1 cellular context compared by ENCODE assay signal in the genomic region with DNA sequence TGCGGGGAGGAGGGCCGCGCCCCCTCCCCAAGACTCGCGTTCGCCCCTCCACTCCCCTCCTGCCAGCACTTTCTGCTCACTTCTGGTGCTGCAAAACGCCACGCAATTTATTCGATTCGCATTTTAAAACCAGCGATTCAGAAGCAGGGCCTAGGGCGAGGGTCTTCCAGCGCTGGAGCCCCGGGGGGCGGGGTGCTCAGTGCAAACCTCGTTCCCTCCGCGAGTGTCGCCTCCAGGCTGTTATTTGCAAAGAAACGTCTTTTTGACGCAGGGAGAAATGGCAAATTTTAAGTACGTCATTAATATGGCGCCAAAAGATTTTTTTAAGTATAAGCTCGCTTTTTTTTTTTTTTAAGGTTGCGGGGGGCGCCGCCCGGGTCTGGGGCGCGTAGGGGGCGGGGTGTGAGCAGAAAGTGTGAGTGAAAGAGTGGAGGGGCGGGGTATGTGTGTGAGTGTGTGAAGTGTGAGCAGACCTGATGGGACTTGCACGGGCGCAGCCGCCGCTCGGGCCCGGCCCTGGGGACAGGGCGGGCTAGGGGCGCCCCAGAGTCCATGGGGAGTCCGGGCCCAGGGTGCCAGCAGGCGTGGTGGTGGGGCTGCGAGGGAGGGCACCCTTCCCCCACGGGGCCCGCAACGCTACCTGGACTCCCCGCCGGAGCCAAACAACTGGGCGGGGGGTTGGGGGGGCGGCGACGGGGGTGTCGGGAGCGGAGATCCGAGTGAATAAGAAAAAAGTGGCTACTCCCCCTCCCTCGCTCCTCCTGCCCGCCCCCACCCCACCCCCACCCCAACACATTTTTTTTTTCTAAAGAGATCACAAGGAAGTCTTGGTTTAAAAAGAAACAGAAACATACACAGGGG.
A peak's percentile ranks its signal among the peaks of the same experiment; 100 is the strongest.
TF ChIP-seq lines count a peak whose summit lies in the region.

A gene (plus strand): TSS at position 845 of the 861 bp plus-strand sequence. CDS start 10,188 bp downstream, outside the sequence.

TF ChIP-seq in HEK293, 187 proteins besides CTCF, POLR2A, EP300 and RAD21 (continued from another document and continues in another):
- TF ChIP-seq, protein P1, sequence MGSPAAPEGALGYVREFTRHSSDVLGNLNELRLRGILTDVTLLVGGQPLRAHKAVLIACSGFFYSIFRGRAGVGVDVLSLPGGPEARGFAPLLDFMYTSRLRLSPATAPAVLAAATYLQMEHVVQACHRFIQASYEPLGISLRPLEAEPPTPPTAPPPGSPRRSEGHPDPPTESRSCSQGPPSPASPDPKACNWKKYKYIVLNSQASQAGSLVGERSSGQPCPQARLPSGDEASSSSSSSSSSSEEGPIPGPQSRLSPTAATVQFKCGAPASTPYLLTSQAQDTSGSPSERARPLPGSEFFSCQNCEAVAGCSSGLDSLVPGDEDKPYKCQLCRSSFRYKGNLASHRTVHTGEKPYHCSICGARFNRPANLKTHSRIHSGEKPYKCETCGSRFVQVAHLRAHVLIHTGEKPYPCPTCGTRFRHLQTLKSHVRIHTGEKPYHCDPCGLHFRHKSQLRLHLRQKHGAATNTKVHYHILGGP (tag by site-specific recombination; IDR thresholded peaks at IDR 0.05): no peak
- peak; percentile 99 for TF ChIP-seq ZNF423 (tag by site-specific recombination; IDR thresholded peaks at IDR 0.05)
- TF ChIP-seq, protein P2, sequence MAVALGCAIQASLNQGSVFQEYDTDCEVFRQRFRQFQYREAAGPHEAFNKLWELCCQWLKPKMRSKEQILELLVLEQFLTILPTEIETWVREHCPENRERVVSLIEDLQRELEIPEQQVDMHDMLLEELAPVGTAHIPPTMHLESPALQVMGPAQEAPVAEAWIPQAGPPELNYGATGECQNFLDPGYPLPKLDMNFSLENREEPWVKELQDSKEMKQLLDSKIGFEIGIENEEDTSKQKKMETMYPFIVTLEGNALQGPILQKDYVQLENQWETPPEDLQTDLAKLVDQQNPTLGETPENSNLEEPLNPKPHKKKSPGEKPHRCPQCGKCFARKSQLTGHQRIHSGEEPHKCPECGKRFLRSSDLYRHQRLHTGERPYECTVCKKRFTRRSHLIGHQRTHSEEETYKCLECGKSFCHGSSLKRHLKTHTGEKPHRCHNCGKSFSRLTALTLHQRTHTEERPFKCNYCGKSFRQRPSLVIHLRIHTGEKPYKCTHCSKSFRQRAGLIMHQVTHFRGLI (tag by site-specific recombination; IDR thresholded peaks at IDR 0.05): no peak; the same call in 1 of the 2 replicates
- peak; percentile 67 for TF ChIP-seq YY1 (tag by site-specific recombination; IDR thresholded peaks at IDR 0.05)
- TF ChIP-seq, protein P3, sequence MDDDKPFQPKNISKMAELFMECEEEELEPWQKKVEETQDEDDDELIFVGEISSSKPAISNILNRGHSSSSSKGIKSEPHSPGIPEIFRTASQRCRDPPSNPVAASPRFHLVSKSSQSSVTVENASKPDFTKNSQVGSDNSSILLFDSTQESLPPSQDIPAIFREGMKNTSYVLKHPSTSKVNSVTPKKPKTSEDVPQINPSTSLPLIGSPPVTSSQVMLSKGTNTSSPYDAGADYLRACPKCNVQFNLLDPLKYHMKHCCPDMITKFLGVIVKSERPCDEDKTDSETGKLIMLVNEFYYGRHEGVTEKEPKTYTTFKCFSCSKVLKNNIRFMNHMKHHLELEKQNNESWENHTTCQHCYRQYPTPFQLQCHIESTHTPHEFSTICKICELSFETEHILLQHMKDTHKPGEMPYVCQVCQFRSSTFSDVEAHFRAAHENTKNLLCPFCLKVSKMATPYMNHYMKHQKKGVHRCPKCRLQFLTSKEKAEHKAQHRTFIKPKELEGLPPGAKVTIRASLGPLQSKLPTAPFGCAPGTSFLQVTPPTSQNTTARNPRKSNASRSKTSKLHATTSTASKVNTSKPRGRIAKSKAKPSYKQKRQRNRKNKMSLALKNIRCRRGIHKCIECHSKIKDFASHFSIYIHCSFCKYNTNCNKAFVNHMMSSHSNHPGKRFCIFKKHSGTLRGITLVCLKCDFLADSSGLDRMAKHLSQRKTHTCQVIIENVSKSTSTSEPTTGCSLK (tag by site-specific recombination; IDR thresholded peaks at IDR 0.05): no peak
- 0 out of 2 replicates have a peak, but pooled peaks have one; percentile 17 for TF ChIP-seq ZSCAN23 (tag by site-specific recombination; IDR thresholded peaks at IDR 0.05)
- no peak for TF ChIP-seq ZNF776 (tag by site-specific recombination; IDR thresholded peaks at IDR 0.05; ENCODE audit: borderline replicate concordance)
- no peak for TF ChIP-seq ZNF146 (tag by site-specific recombination; IDR thresholded peaks at IDR 0.05)
- TF ChIP-seq HOXC10 (CRISPR knock-in tag; IDR thresholded peaks at IDR 0.05): no peak
- no peak; the same call in 1 of the 2 replicates for TF ChIP-seq ZNF394 (tag by site-specific recombination; IDR thresholded peaks at IDR 0.05; ENCODE audit: borderline replicate concordance)
- TF ChIP-seq ZBTB21 (tag by site-specific recombination; IDR thresholded peaks at IDR 0.05): peak; percentile 90
- peak; percentile 7 for TF ChIP-seq ZNF341 (tag by site-specific recombination; IDR thresholded peaks at IDR 0.05; ENCODE audit: low read depth)
- no peak for TF ChIP-seq ZNF548 (tag by site-specific recombination; IDR thresholded peaks at IDR 0.05)
- peak; percentile 40; the same call in 1 of the 2 replicates for TF ChIP-seq ZFP69B (tag by site-specific recombination; IDR thresholded peaks at IDR 0.05)
- no peak for TF ChIP-seq ZNF561 (tag by site-specific recombination; IDR thresholded peaks at IDR 0.05; ENCODE audit: borderline replicate concordance)
- TF ChIP-seq, protein P4, sequence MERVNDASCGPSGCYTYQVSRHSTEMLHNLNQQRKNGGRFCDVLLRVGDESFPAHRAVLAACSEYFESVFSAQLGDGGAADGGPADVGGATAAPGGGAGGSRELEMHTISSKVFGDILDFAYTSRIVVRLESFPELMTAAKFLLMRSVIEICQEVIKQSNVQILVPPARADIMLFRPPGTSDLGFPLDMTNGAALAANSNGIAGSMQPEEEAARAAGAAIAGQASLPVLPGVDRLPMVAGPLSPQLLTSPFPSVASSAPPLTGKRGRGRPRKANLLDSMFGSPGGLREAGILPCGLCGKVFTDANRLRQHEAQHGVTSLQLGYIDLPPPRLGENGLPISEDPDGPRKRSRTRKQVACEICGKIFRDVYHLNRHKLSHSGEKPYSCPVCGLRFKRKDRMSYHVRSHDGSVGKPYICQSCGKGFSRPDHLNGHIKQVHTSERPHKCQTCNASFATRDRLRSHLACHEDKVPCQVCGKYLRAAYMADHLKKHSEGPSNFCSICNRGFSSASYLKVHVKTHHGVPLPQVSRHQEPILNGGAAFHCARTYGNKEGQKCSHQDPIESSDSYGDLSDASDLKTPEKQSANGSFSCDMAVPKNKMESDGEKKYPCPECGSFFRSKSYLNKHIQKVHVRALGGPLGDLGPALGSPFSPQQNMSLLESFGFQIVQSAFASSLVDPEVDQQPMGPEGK (tag by site-specific recombination; IDR thresholded peaks at IDR 0.05): peak; percentile 98
- TF ChIP-seq, protein P5, sequence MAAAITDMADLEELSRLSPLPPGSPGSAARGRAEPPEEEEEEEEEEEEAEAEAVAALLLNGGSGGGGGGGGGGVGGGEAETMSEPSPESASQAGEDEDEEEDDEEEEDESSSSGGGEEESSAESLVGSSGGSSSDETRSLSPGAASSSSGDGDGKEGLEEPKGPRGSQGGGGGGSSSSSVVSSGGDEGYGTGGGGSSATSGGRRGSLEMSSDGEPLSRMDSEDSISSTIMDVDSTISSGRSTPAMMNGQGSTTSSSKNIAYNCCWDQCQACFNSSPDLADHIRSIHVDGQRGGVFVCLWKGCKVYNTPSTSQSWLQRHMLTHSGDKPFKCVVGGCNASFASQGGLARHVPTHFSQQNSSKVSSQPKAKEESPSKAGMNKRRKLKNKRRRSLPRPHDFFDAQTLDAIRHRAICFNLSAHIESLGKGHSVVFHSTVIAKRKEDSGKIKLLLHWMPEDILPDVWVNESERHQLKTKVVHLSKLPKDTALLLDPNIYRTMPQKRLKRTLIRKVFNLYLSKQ (tag by site-specific recombination; IDR thresholded peaks at IDR 0.05; ENCODE audit: borderline replicate concordance): no peak
- no peak for TF ChIP-seq ZNF140 (tag by site-specific recombination; IDR thresholded peaks at IDR 0.05)
- peak; percentile 97 for TF ChIP-seq GLIS2 (tag by site-specific recombination; IDR thresholded peaks at IDR 0.05)
- peak; percentile 8; the same call in 1 of the 2 replicates for TF ChIP-seq ZNF660 (tag by site-specific recombination; IDR thresholded peaks at IDR 0.05)
- TF ChIP-seq ZNF350 (tag by site-specific recombination; IDR thresholded peaks at IDR 0.05): no peak
- peak; percentile 91 for TF ChIP-seq ZNF629 (tag by site-specific recombination; IDR thresholded peaks at IDR 0.05)
- TF ChIP-seq RBAK (tag by site-specific recombination; IDR thresholded peaks at IDR 0.05): no peak
- TF ChIP-seq, protein P6, sequence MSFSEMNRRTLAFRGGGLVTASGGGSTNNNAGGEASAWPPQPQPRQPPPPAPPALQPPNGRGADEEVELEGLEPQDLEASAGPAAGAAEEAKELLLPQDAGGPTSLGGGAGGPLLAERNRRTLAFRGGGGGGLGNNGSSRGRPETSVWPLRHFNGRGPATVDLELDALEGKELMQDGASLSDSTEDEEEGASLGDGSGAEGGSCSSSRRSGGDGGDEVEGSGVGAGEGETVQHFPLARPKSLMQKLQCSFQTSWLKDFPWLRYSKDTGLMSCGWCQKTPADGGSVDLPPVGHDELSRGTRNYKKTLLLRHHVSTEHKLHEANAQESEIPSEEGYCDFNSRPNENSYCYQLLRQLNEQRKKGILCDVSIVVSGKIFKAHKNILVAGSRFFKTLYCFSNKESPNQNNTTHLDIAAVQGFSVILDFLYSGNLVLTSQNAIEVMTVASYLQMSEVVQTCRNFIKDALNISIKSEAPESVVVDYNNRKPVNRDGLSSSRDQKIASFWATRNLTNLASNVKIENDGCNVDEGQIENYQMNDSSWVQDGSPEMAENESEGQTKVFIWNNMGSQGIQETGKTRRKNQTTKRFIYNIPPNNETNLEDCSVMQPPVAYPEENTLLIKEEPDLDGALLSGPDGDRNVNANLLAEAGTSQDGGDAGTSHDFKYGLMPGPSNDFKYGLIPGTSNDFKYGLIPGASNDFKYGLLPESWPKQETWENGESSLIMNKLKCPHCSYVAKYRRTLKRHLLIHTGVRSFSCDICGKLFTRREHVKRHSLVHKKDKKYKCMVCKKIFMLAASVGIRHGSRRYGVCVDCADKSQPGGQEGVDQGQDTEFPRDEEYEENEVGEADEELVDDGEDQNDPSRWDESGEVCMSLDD (tag by site-specific recombination; IDR thresholded peaks at IDR 0.05): peak; percentile 96
- no peak for TF ChIP-seq ZNF664 (tag by site-specific recombination; IDR thresholded peaks at IDR 0.05)
- no peak for TF ChIP-seq ZNF555 (tag by site-specific recombination; conservative IDR thresholded peaks at IDR 0.05)
- no peak for TF ChIP-seq REPIN1 (tag by site-specific recombination; IDR thresholded peaks at IDR 0.05; ENCODE audit: low read depth)
- TF ChIP-seq ZNF335 (tag by site-specific recombination; conservative IDR thresholded peaks at IDR 0.05): peak; percentile 88
- TF ChIP-seq, protein P7, sequence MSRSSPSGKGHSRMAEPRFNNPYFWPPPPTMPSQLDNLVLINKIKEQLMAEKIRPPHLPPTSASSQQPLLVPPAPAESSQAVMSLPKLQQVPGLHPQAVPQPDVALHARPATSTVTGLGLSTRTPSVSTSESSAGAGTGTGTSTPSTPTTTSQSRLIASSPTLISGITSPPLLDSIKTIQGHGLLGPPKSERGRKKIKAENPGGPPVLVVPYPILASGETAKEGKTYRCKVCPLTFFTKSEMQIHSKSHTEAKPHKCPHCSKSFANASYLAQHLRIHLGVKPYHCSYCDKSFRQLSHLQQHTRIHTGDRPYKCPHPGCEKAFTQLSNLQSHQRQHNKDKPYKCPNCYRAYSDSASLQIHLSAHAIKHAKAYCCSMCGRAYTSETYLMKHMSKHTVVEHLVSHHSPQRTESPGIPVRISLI (tag by site-specific recombination; IDR thresholded peaks at IDR 0.05): peak; percentile 99
- TF ChIP-seq ZNF132 (tag by site-specific recombination; IDR thresholded peaks at IDR 0.05; ENCODE audit: borderline replicate concordance): no peak
- TF ChIP-seq ZNF404 (tag by site-specific recombination; IDR thresholded peaks at IDR 0.05): no peak
- TF ChIP-seq, protein P8, sequence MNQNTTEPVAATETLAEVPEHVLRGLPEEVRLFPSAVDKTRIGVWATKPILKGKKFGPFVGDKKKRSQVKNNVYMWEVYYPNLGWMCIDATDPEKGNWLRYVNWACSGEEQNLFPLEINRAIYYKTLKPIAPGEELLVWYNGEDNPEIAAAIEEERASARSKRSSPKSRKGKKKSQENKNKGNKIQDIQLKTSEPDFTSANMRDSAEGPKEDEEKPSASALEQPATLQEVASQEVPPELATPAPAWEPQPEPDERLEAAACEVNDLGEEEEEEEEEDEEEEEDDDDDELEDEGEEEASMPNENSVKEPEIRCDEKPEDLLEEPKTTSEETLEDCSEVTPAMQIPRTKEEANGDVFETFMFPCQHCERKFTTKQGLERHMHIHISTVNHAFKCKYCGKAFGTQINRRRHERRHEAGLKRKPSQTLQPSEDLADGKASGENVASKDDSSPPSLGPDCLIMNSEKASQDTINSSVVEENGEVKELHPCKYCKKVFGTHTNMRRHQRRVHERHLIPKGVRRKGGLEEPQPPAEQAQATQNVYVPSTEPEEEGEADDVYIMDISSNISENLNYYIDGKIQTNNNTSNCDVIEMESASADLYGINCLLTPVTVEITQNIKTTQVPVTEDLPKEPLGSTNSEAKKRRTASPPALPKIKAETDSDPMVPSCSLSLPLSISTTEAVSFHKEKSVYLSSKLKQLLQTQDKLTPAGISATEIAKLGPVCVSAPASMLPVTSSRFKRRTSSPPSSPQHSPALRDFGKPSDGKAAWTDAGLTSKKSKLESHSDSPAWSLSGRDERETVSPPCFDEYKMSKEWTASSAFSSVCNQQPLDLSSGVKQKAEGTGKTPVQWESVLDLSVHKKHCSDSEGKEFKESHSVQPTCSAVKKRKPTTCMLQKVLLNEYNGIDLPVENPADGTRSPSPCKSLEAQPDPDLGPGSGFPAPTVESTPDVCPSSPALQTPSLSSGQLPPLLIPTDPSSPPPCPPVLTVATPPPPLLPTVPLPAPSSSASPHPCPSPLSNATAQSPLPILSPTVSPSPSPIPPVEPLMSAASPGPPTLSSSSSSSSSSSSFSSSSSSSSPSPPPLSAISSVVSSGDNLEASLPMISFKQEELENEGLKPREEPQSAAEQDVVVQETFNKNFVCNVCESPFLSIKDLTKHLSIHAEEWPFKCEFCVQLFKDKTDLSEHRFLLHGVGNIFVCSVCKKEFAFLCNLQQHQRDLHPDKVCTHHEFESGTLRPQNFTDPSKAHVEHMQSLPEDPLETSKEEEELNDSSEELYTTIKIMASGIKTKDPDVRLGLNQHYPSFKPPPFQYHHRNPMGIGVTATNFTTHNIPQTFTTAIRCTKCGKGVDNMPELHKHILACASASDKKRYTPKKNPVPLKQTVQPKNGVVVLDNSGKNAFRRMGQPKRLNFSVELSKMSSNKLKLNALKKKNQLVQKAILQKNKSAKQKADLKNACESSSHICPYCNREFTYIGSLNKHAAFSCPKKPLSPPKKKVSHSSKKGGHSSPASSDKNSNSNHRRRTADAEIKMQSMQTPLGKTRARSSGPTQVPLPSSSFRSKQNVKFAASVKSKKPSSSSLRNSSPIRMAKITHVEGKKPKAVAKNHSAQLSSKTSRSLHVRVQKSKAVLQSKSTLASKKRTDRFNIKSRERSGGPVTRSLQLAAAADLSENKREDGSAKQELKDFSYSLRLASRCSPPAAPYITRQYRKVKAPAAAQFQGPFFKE (tag by site-specific recombination; IDR thresholded peaks at IDR 0.05; ENCODE audit: borderline replicate concordance): no peak
- TF ChIP-seq OSR2 (tag by site-specific recombination; IDR thresholded peaks at IDR 0.05): no peak; the same call in 1 of the 2 replicates
- peak; percentile 46; the same call in 1 of the 2 replicates for TF ChIP-seq ZNF501 (tag by site-specific recombination; IDR thresholded peaks at IDR 0.05)
- no peak for TF ChIP-seq ZNF223 (tag by site-specific recombination; IDR thresholded peaks at IDR 0.05)
